Comparison of ENCODE assay signal across 12 cellular contexts in genomic region chr2:233105156-233105895, GRCh38.
"Had no signal": no experiment of that assay in that cellular context is flagged by ENCODE, and none has a peak within 500 bp of the region (broad histone marks: within the 10 kb centered on the region; RNA-seq: fewer than 3 reads in every experiment).

No MANE protein-coding gene starts in this region.

- H3K36me3 ChIP-seq: colonic mucosa, esophagus squamous epithelium, ovary had no signal

- H3K9me3 Mint-ChIP-seq: neural crest cell had no signal

- H3K9me3 ChIP-seq: colonic mucosa, esophagus squamous epithelium, ovary had no signal

- H3K27me3 Mint-ChIP-seq: activated naive CD4-positive, alpha-beta T cell treated with anti-CD3 and anti-CD28 coated beads, Interleukin-2, amount 10 ng/mL, durations not matched to agents 7 days and 5 days had no signal

- H3K4me3 ChIP-seq: colonic mucosa, esophagus squamous epithelium, ovary had no signal

- H3K4me3 Mint-ChIP-seq: activated naive CD4-positive, alpha-beta T cell treated with anti-CD3 and anti-CD28 coated beads, Interleukin-2, amount 10 ng/mL, durations not matched to agents 7 days and 5 days; neural crest cell had no signal

- ATAC-seq: sciatic nerve had no signal

- H3K27ac Mint-ChIP-seq: activated naive CD4-positive, alpha-beta T cell treated with anti-CD3 and anti-CD28 coated beads, Interleukin-2, amount 10 ng/mL, durations not matched to agents 7 days and 5 days had no signal

- DNase-seq: activated CD4-positive, alpha-beta T cell treated with anti-CD3 and anti-CD28 coated beads, Interleukin-2, amount 50 U/mL, for 48 hours; activated naive CD4-positive, alpha-beta T cell treated with anti-CD3 and anti-CD28 coated beads, Interleukin-2, amount 10 ng/mL, durations not matched to agents 7 days and 5 days; activated T-cell treated with anti-CD3 and anti-CD28 coated beads, Interleukin-2, amount 50 U/mL, for 1 hour; colonic mucosa; effector CD4-positive, alpha-beta T cell; esophagus squamous epithelium; hypothalamus; kidney glomerular epithelial cell; ovary; stimulated activated CD4-positive, alpha-beta T cell treated with anti-CD3 and anti-CD28 coated beads, Interleukin-1b, Interleukin-23, amount 100 ng/mL, for 48 hours had no signal

- H3K27me3 ChIP-seq: colonic mucosa, ovary had no signal

- H3K27ac ChIP-seq: colonic mucosa, esophagus squamous epithelium, ovary had no signal

- H3K4me1 ChIP-seq: colonic mucosa had no signal
